ENCODE assay signal across 16 cellular contexts in genomic region chr6:15881150-15881549, GRCh38.
DNase-seq lines count a peak whose midpoint lies in the region; ATAC-seq and TF ChIP-seq lines count a peak whose summit lies in the region.
"Had no signal": no experiment of that assay in that cellular context is flagged by ENCODE, and none has a peak within 500 bp of the region (broad histone marks: within the 10 kb centered on the region; RNA-seq: fewer than 3 reads in every experiment).

No MANE protein-coding gene starts in this region.

- H3K27ac Mint-ChIP-seq in activated naive CD8-positive, alpha-beta T cell treated with anti-CD3 and anti-CD28 coated beads, Interleukin-2, amount 50 U/mL, for 24 hours: no peak overlapping the region
- H3K27ac Mint-ChIP-seq: activated CD8-positive, alpha-beta memory T cell treated with anti-CD3 and anti-CD28 coated beads, Interleukin-2, amount 10 ng/mL, durations not matched to agents 7 days and 5 days; activated naive CD4-positive, alpha-beta T cell treated with anti-CD3 and anti-CD28 coated beads for 36 hours; brain; endodermal cell had no signal

- no peaks in the 10 kb centered on the region for H3K36me3 ChIP-seq in left ventricle myocardium inferior
- no peaks in the 10 kb centered on the region for H3K36me3 ChIP-seq in effector memory CD4-positive, alpha-beta T cell (ENCODE audit: control insufficient read depth, insufficient read depth, low read length)

- no peaks in the 10 kb centered on the region for H3K9me3 ChIP-seq in left ventricle myocardium inferior (replicated peaks)
- H3K9me3 ChIP-seq in effector memory CD4-positive, alpha-beta T cell (ENCODE audit: control insufficient read depth, low read length): no peaks in the 10 kb centered on the region

- H3K4me3 ChIP-seq in HL-60 (replicated peaks; ENCODE audit: insufficient read depth, low read length) (no peak overlapping the region), left ventricle myocardium inferior (no peak overlapping the region)
- H3K4me3 ChIP-seq in effector memory CD4-positive, alpha-beta T cell (ENCODE audit: insufficient read depth, low read depth, low read length, poor library complexity, severe bottlenecking): no peak overlapping the region

- H3K4me1 ChIP-seq in left ventricle myocardium inferior: peaks cover 17% of the 10 kb centered on the region
- H3K4me1 ChIP-seq in effector memory CD4-positive, alpha-beta T cell (ENCODE audit: control insufficient read depth, insufficient read depth, low read length, poor library complexity, severe bottlenecking): no peaks in the 10 kb centered on the region

- peak; percentile 75 to 88 for DNase-seq in AML-193 (lab: John Stamatoyannopoulos, UW)
- DNase-seq in HL-60 (ENCODE audit: low read depth in 1 of 2, low spot score in 1 of 2): peak; percentile 61 to 74
- DNase-seq in SKM-1 treated with dmso at 0.1 percent for 144 hours (lab: John Stamatoyannopoulos, UW; ENCODE audit: unreplicated experiment): peak; percentile 76
- no peak for DNase-seq in left ventricle myocardium inferior
- DNase-seq in effector memory CD4-positive, alpha-beta T cell: no peak
- DNase-seq in activated naive CD8-positive, alpha-beta T cell treated with anti-CD3 and anti-CD28 coated beads, Interleukin-2, amount 50 U/mL, for 24 hours: no peak
- DNase-seq in DMS153 treated with DMSO at 0.1 percent for 48 hours (lab: John Stamatoyannopoulos, UW; ENCODE audit: unreplicated experiment): no peak
- no peak for DNase-seq in stimulated activated naive CD4-positive, alpha-beta T cell treated with Interleukin-2 at 50 U/mL for 16 hours (lab: John Stamatoyannopoulos, UW)
- DNase-seq: activated CD8-positive, alpha-beta memory T cell treated with anti-CD3 and anti-CD28 coated beads, Interleukin-2, amount 10 ng/mL, durations not matched to agents 7 days and 5 days; activated naive CD4-positive, alpha-beta T cell treated with anti-CD3 and anti-CD28 coated beads for 36 hours; endodermal cell; foreskin melanocyte; midbrain; NCI-H524 treated with DMSO at 0.1 percent for 48 hours had no signal

- TF ChIP-seq CTCF in HL-60 (IDR thresholded peaks at IDR 0.05; ENCODE audit: insufficient read depth, low read length): no peak
- no peak for TF ChIP-seq CTCF in left ventricle myocardium inferior (IDR thresholded peaks at IDR 0.05; ENCODE audit: borderline replicate concordance)

- no peaks in the 10 kb centered on the region for H3K27me3 Mint-ChIP-seq in activated naive CD8-positive, alpha-beta T cell treated with anti-CD3 and anti-CD28 coated beads, Interleukin-2, amount 50 U/mL, for 24 hours

- no peak for ATAC-seq in activated naive CD8-positive, alpha-beta T cell treated with anti-CD3 and anti-CD28 coated beads, Interleukin-2, amount 50 U/mL, for 24 hours
- ATAC-seq: activated CD8-positive, alpha-beta memory T cell treated with anti-CD3 and anti-CD28 coated beads, Interleukin-2, amount 10 ng/mL, durations not matched to agents 7 days and 5 days had no signal

- H3K4me1 Mint-ChIP-seq in activated naive CD8-positive, alpha-beta T cell treated with anti-CD3 and anti-CD28 coated beads, Interleukin-2, amount 50 U/mL, for 24 hours: peaks cover 30% of the 10 kb centered on the region
- H3K4me1 Mint-ChIP-seq: endodermal cell had no signal

- H3K9me3 Mint-ChIP-seq in activated naive CD8-positive, alpha-beta T cell treated with anti-CD3 and anti-CD28 coated beads, Interleukin-2, amount 50 U/mL, for 24 hours: no peaks in the 10 kb centered on the region
- H3K9me3 Mint-ChIP-seq: activated naive CD4-positive, alpha-beta T cell treated with anti-CD3 and anti-CD28 coated beads for 36 hours; brain; endodermal cell had no signal

- H3K27me3 ChIP-seq in HL-60 (ENCODE audit: insufficient read depth, poor library complexity, severe bottlenecking) (no peaks in the 10 kb centered on the region), left ventricle myocardium inferior (ENCODE audit: low read depth) (no peaks in the 10 kb centered on the region)
- H3K27me3 ChIP-seq in effector memory CD4-positive, alpha-beta T cell (replicated peaks; ENCODE audit: control insufficient read depth, insufficient read depth, low read length, poor library complexity, severe bottlenecking): no peaks in the 10 kb centered on the region

- H3K4me3 Mint-ChIP-seq in activated naive CD8-positive, alpha-beta T cell treated with anti-CD3 and anti-CD28 coated beads, Interleukin-2, amount 50 U/mL, for 24 hours: no peak overlapping the region
- H3K4me3 Mint-ChIP-seq: activated CD8-positive, alpha-beta memory T cell treated with anti-CD3 and anti-CD28 coated beads, Interleukin-2, amount 10 ng/mL, durations not matched to agents 7 days and 5 days; activated naive CD4-positive, alpha-beta T cell treated with anti-CD3 and anti-CD28 coated beads for 36 hours; brain; endodermal cell had no signal

- intact Hi-C loops in left ventricle myocardium inferior (cut with micrococcal nuclease): no loop called here

- H3K36me3 Mint-ChIP-seq in activated naive CD8-positive, alpha-beta T cell treated with anti-CD3 and anti-CD28 coated beads, Interleukin-2, amount 50 U/mL, for 24 hours (ENCODE audit: low read depth): no peaks in the 10 kb centered on the region
- H3K36me3 Mint-ChIP-seq: activated CD8-positive, alpha-beta memory T cell treated with anti-CD3 and anti-CD28 coated beads, Interleukin-2, amount 10 ng/mL, durations not matched to agents 7 days and 5 days; brain had no signal

- H3K27ac ChIP-seq in HL-60 (replicated peaks) (peak overlapping the region; percentile 28; the same call in 1 of the 2 replicates), left ventricle myocardium inferior (replicated peaks) (peak overlapping the region; percentile 60)
- H3K27ac ChIP-seq in effector memory CD4-positive, alpha-beta T cell (ENCODE audit: insufficient read depth, low read length, poor library complexity, severe bottlenecking): no peak overlapping the region
- H3K27ac ChIP-seq: RWPE1 had no signal

Comparison
In these comparisons a context has a peak if more than half of its experiments do, and no peak if none do; other contexts are left out.
1. DNase-seq: peak in AML-193 (2 of 2), HL-60 (2 of 2) and SKM-1 treated with dmso at 0.1 percent for 144 hours (single experiment); none in left ventricle myocardium inferior (single experiment), effector memory CD4-positive, alpha-beta T cell (0 of 3), activated naive CD8-positive, alpha-beta T cell treated with anti-CD3 and anti-CD28 coated beads, Interleukin-2, amount 50 U/mL, for 24 hours (single experiment), DMS153 treated with DMSO at 0.1 percent for 48 hours (single experiment) and stimulated activated naive CD4-positive, alpha-beta T cell treated with Interleukin-2 at 50 U/mL for 16 hours (single experiment).